1 cellular context compared by ENCODE assay signal in the genomic region with DNA sequence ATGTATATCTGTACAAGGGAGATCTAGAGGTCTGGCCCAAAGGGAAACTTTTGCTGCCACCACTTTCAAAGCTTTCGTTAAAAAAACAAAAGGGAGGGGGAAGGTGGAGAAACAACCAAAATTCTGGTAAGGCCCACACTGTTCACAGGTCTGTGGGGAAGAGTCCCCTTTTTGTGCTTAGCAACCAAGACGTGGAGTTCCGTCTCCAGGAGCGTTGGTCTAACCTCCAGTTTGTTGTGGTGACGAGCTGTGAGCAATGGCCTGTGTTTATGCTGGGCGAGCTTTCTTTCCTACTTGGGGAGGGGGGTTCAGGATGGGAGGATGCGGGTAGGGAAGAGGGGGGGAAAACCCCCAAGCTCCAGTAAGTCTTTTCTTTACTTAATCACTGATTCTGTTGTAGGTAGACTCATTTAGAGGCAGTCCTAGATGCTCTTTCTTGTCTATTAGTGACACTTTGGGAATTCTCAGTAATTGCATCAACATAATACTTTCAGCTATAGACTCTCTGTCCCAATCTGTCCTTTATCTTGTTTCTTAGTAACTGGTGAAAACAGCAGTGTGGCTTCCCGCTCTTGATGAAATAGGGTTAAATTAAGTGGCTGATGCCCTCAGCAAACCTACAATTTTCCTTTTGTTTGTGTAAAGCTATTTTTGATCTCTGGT.
TF ChIP-seq lines count a peak whose summit lies in the region.

No MANE protein-coding gene starts in this region.

TF ChIP-seq in K562, 482 proteins besides CTCF, POLR2A, EP300 and RAD21 (continued from another document and continues in another):
- TF ChIP-seq, protein P1, sequence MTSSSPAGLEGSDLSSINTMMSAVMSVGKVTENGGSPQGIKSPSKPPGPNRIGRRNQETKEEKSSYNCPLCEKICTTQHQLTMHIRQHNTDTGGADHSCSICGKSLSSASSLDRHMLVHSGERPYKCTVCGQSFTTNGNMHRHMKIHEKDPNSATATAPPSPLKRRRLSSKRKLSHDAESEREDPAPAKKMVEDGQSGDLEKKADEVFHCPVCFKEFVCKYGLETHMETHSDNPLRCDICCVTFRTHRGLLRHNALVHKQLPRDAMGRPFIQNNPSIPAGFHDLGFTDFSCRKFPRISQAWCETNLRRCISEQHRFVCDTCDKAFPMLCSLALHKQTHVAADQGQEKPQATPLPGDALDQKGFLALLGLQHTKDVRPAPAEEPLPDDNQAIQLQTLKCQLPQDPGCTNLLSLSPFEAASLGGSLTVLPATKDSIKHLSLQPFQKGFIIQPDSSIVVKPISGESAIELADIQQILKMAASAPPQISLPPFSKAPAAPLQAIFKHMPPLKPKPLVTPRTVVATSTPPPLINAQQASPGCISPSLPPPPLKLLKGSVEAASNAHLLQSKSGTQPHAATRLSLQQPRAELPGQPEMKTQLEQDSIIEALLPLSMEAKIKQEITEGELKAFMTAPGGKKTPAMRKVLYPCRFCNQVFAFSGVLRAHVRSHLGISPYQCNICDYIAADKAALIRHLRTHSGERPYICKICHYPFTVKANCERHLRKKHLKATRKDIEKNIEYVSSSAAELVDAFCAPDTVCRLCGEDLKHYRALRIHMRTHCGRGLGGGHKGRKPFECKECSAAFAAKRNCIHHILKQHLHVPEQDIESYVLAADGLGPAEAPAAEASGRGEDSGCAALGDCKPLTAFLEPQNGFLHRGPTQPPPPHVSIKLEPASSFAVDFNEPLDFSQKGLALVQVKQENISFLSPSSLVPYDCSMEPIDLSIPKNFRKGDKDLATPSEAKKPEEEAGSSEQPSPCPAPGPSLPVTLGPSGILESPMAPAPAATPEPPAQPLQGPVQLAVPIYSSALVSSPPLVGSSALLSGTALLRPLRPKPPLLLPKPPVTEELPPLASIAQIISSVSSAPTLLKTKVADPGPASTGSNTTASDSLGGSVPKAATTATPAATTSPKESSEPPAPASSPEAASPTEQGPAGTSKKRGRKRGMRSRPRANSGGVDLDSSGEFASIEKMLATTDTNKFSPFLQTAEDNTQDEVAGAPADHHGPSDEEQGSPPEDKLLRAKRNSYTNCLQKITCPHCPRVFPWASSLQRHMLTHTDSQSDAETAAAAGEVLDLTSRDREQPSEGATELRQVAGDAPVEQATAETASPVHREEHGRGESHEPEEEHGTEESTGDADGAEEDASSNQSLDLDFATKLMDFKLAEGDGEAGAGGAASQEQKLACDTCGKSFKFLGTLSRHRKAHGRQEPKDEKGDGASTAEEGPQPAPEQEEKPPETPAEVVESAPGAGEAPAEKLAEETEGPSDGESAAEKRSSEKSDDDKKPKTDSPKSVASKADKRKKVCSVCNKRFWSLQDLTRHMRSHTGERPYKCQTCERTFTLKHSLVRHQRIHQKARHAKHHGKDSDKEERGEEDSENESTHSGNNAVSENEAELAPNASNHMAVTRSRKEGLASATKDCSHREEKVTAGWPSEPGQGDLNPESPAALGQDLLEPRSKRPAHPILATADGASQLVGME (CRISPR knock-in tag; IDR thresholded peaks at IDR 0.05) = no peak
- TF ChIP-seq, protein P2, sequence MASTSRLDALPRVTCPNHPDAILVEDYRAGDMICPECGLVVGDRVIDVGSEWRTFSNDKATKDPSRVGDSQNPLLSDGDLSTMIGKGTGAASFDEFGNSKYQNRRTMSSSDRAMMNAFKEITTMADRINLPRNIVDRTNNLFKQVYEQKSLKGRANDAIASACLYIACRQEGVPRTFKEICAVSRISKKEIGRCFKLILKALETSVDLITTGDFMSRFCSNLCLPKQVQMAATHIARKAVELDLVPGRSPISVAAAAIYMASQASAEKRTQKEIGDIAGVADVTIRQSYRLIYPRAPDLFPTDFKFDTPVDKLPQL (IDR thresholded peaks at IDR 0.05; ENCODE audit: extremely low read depth, insufficient read length) = no peak
- TF ChIP-seq, protein P3, sequence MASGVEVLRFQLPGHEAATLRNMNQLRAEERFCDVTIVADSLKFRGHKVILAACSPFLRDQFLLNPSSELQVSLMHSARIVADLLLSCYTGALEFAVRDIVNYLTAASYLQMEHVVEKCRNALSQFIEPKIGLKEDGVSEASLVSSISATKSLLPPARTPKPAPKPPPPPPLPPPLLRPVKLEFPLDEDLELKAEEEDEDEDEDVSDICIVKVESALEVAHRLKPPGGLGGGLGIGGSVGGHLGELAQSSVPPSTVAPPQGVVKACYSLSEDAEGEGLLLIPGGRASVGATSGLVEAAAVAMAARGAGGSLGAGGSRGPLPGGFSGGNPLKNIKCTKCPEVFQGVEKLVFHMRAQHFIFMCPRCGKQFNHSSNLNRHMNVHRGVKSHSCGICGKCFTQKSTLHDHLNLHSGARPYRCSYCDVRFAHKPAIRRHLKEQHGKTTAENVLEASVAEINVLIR (CRISPR knock-in tag; IDR thresholded peaks at IDR 0.05) = no peak
- TF ChIP-seq ZNF584 (CRISPR knock-in tag; IDR thresholded peaks at IDR 0.05; ENCODE audit: low read depth) (no peak), RAD51 (IDR thresholded peaks at IDR 0.05; ENCODE audit: borderline replicate concordance, low read depth) (no peak), ETV6 (IDR thresholded peaks at IDR 0.05; ENCODE audit: borderline replicate concordance in 1 of 2, low read depth in 2 of 2, low read length in 1 of 2) (no peak), ETV6 (CRISPR knock-in tag; IDR thresholded peaks at IDR 0.05; ENCODE audit: borderline replicate concordance) (no peak), JUND (IDR thresholded peaks at IDR 0.05; ENCODE audit: borderline replicate concordance, low read depth, low read length) (no peak), JUND (tag; IDR thresholded peaks at IDR 0.05; ENCODE audit: borderline replicate concordance, low read depth, low read length) (0 out of 3 replicates have a peak, but pooled peaks have one; percentile 3), ZBTB17 (CRISPR knock-in tag; IDR thresholded peaks at IDR 0.05) (no peak), ZBTB8A (IDR thresholded peaks at IDR 0.05; ENCODE audit: partially characterized antibody) (no peak), SIRT6 (IDR thresholded peaks at IDR 0.05; ENCODE audit: low read depth, low read length) (no peak), SMARCE1 (IDR thresholded peaks at IDR 0.05) (peak; percentile 18; the same call in 1 of the 2 replicates), ATF1 (CRISPR knock-in tag; IDR thresholded peaks at IDR 0.05) (no peak), ATF1 (tag; IDR thresholded peaks at IDR 0.05) (no peak; the same call in 1 of the 2 replicates), ZNF77 (CRISPR knock-in tag; IDR thresholded peaks at IDR 0.05) (no peak), RBM17 (IDR thresholded peaks at IDR 0.05; ENCODE audit: borderline replicate concordance, low read depth, low read length) (no peak), BRD4 (IDR thresholded peaks at IDR 0.05) (no peak), MCM2 (IDR thresholded peaks at IDR 0.05; ENCODE audit: low read depth) (no peak), POLR2H (tag; IDR thresholded peaks at IDR 0.05; ENCODE audit: low read depth) (no peak), RBM39 (optimal IDR thresholded peaks at IDR 0.05; ENCODE audit: low read depth, low read length) (no peak), MAFG (tag; conservative IDR thresholded peaks at IDR 0.05) (no peak), HDAC1 (IDR thresholded peaks at IDR 0.05) (no peak), RUNX1 (IDR thresholded peaks at IDR 0.05; ENCODE audit: low read depth) (no peak), ZNF696 (CRISPR knock-in tag; conservative IDR thresholded peaks at IDR 0.05) (no peak), E2F3 (CRISPR knock-in tag; IDR thresholded peaks at IDR 0.05) (no peak), NONO (IDR thresholded peaks at IDR 0.05; ENCODE audit: low read depth in 2 of 2, low read length in 1 of 2) (0 out of 4 replicates have a peak, but pooled peaks of 1 of the 2 experiments have one; percentile 32), ZKSCAN3 (CRISPR knock-in tag; IDR thresholded peaks at IDR 0.05) (no peak), KHSRP (IDR thresholded peaks at IDR 0.05) (no peak), ASH1L (IDR thresholded peaks at IDR 0.05; ENCODE audit: borderline replicate concordance, low read depth, partially characterized antibody) (no peak), ZNF766 (CRISPR knock-in tag; conservative IDR thresholded peaks at IDR 0.05) (no peak), SMAD1 (IDR thresholded peaks at IDR 0.05; ENCODE audit: low read depth, low read length, partially characterized antibody) (no peak), HMG20A (CRISPR knock-in tag; conservative IDR thresholded peaks at IDR 0.05) (no peak), HIVEP1 (CRISPR knock-in tag; IDR thresholded peaks at IDR 0.05) (no peak), NFE2 (IDR thresholded peaks at IDR 0.05; ENCODE audit: low read depth) (no peak), ZNF551 (CRISPR knock-in tag; IDR thresholded peaks at IDR 0.05) (no peak), CBFA2T2 (conservative IDR thresholded peaks at IDR 0.05) (no peak), RCOR1 (IDR thresholded peaks at IDR 0.05; ENCODE audit: borderline replicate concordance in 1 of 2, low read depth in 2 of 2, low read length in 2 of 2) (no peak), RFX1 (IDR thresholded peaks at IDR 0.05) (peak; percentile 88)
- TF ChIP-seq, protein P4, sequence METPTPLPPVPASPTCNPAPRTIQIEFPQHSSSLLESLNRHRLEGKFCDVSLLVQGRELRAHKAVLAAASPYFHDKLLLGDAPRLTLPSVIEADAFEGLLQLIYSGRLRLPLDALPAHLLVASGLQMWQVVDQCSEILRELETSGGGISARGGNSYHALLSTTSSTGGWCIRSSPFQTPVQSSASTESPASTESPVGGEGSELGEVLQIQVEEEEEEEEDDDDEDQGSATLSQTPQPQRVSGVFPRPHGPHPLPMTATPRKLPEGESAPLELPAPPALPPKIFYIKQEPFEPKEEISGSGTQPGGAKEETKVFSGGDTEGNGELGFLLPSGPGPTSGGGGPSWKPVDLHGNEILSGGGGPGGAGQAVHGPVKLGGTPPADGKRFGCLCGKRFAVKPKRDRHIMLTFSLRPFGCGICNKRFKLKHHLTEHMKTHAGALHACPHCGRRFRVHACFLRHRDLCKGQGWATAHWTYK (CRISPR knock-in tag; IDR thresholded peaks at IDR 0.05) = no peak
- TF ChIP-seq, protein P5, sequence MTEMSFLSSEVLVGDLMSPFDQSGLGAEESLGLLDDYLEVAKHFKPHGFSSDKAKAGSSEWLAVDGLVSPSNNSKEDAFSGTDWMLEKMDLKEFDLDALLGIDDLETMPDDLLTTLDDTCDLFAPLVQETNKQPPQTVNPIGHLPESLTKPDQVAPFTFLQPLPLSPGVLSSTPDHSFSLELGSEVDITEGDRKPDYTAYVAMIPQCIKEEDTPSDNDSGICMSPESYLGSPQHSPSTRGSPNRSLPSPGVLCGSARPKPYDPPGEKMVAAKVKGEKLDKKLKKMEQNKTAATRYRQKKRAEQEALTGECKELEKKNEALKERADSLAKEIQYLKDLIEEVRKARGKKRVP (CRISPR knock-in tag; IDR thresholded peaks at IDR 0.05) = 0 out of 2 replicates have a peak, but pooled peaks have one; percentile 57
- TF ChIP-seq, protein P6, sequence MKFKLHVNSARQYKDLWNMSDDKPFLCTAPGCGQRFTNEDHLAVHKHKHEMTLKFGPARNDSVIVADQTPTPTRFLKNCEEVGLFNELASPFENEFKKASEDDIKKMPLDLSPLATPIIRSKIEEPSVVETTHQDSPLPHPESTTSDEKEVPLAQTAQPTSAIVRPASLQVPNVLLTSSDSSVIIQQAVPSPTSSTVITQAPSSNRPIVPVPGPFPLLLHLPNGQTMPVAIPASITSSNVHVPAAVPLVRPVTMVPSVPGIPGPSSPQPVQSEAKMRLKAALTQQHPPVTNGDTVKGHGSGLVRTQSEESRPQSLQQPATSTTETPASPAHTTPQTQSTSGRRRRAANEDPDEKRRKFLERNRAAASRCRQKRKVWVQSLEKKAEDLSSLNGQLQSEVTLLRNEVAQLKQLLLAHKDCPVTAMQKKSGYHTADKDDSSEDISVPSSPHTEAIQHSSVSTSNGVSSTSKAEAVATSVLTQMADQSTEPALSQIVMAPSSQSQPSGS (CRISPR knock-in tag; IDR thresholded peaks at IDR 0.05) = no peak
- TF ChIP-seq, protein P7, sequence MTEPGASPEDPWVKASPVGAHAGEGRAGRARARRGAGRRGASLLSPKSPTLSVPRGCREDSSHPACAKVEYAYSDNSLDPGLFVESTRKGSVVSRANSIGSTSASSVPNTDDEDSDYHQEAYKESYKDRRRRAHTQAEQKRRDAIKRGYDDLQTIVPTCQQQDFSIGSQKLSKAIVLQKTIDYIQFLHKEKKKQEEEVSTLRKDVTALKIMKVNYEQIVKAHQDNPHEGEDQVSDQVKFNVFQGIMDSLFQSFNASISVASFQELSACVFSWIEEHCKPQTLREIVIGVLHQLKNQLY (CRISPR knock-in tag; conservative IDR thresholded peaks at IDR 0.05) = no peak
- TF ChIP-seq, protein P8, sequence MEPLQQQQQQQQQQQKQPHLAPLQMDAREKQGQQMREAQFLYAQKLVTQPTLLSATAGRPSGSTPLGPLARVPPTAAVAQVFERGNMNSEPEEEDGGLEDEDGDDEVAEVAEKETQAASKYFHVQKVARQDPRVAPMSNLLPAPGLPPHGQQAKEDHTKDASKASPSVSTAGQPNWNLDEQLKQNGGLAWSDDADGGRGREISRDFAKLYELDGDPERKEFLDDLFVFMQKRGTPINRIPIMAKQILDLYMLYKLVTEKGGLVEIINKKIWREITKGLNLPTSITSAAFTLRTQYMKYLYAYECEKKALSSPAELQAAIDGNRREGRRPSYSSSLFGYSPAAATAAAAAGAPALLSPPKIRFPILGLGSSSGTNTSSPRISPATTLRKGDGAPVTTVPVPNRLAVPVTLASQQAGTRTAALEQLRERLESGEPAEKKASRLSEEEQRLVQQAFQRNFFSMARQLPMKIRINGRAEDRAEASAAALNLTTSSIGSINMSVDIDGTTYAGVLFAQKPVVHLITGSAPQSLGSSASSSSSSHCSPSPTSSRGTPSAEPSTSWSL (CRISPR knock-in tag; IDR thresholded peaks at IDR 0.05; ENCODE audit: borderline replicate concordance) = no peak
- TF ChIP-seq, protein P9, sequence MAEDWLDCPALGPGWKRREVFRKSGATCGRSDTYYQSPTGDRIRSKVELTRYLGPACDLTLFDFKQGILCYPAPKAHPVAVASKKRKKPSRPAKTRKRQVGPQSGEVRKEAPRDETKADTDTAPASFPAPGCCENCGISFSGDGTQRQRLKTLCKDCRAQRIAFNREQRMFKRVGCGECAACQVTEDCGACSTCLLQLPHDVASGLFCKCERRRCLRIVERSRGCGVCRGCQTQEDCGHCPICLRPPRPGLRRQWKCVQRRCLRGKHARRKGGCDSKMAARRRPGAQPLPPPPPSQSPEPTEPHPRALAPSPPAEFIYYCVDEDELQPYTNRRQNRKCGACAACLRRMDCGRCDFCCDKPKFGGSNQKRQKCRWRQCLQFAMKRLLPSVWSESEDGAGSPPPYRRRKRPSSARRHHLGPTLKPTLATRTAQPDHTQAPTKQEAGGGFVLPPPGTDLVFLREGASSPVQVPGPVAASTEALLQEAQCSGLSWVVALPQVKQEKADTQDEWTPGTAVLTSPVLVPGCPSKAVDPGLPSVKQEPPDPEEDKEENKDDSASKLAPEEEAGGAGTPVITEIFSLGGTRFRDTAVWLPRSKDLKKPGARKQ (CRISPR knock-in tag; IDR thresholded peaks at IDR 0.05) = no peak
- TF ChIP-seq, protein P10, sequence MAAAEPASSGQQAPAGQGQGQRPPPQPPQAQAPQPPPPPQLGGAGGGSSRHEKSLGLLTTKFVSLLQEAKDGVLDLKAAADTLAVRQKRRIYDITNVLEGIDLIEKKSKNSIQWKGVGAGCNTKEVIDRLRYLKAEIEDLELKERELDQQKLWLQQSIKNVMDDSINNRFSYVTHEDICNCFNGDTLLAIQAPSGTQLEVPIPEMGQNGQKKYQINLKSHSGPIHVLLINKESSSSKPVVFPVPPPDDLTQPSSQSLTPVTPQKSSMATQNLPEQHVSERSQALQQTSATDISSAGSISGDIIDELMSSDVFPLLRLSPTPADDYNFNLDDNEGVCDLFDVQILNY (CRISPR knock-in tag; IDR thresholded peaks at IDR 0.05) = no peak
- TF ChIP-seq, protein P11, sequence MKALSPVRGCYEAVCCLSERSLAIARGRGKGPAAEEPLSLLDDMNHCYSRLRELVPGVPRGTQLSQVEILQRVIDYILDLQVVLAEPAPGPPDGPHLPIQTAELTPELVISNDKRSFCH (CRISPR knock-in tag; IDR thresholded peaks at IDR 0.05) = no peak
- TF ChIP-seq, protein P11 (tag; IDR thresholded peaks at IDR 0.05) = no peak
